28 cellular contexts compared by ENCODE assay signal in genomic region chr3:32696523-32696922, GRCh38.
"Had no signal": no experiment of that assay in that cellular context is flagged by ENCODE, and none has a peak within 500 bp of the region (broad histone marks: within the 10 kb centered on the region; RNA-seq: fewer than 3 reads in every experiment).

No MANE protein-coding gene starts in this region.

- H3K27me3 ChIP-seq: colonic mucosa, dorsolateral prefrontal cortex, esophagus muscularis mucosa, esophagus squamous epithelium, foreskin keratinocyte, gastrocnemius medialis, gastroesophageal sphincter, heart left ventricle, heart right ventricle had no signal

- DNase-seq: colonic mucosa; cortex of kidney; dermis blood vessel endothelial cell; dorsolateral prefrontal cortex; effector CD4-positive, alpha-beta T cell; effector CD8-positive, alpha-beta T cell; effector memory CD4-positive, alpha-beta T cell; effector memory CD8-positive, alpha-beta T cell; endodermal cell; erythroblast; esophagus squamous epithelium; foreskin fibroblast; foreskin keratinocyte; foreskin melanocyte; gastrocnemius medialis; glutamatergic neuron; head of caudate nucleus; heart left ventricle; heart right ventricle had no signal

- H3K4me1 ChIP-seq: colonic mucosa, esophagus squamous epithelium, foreskin keratinocyte, gastrocnemius medialis, gastroesophageal sphincter had no signal

- H3K36me3 ChIP-seq: colonic mucosa, gastrocnemius medialis had no signal

- H3K9me3 ChIP-seq: colonic mucosa, esophagus muscularis mucosa, esophagus squamous epithelium, gastrocnemius medialis, gastroesophageal sphincter, heart left ventricle, heart right ventricle had no signal

- FAIRE-seq: colon, endometrium, endothelial cell of umbilical vein, frontal cortex had no signal

- H3K27ac ChIP-seq: colonic mucosa, coronary artery, dorsolateral prefrontal cortex, epithelial cell of prostate, esophagus muscularis mucosa, esophagus squamous epithelium, foreskin keratinocyte, gastrocnemius medialis, gastroesophageal sphincter, heart left ventricle, heart right ventricle had no signal

- H3K4me3 ChIP-seq: colonic mucosa, coronary artery, dorsolateral prefrontal cortex, esophagus muscularis mucosa, esophagus squamous epithelium, gastrocnemius medialis, gastroesophageal sphincter, heart left ventricle, heart right ventricle had no signal

- ATAC-seq: effector memory CD8-positive, alpha-beta T cell; esophagus mucosa; foreskin keratinocyte; gastrocnemius medialis; gastroesophageal sphincter; heart left ventricle; heart right ventricle had no signal
